ENCODE assay signal across 3 cellular contexts in genomic region chr4:141039156-141039555, GRCh38.
"Had no signal": no experiment of that assay in that cellular context is flagged by ENCODE, and none has a peak within 500 bp of the region (broad histone marks: within the 10 kb centered on the region; RNA-seq: fewer than 3 reads in every experiment).

No MANE protein-coding gene starts in this region.

- H3K4me3 ChIP-seq: GM12878 had no signal

- ATAC-seq: GM12878 had no signal

- DNase-seq: GDM1, GF-D8 had no signal
